1 cellular context compared by ENCODE assay signal in genomic region chr16:67548265-67549126, GRCh38.
TF ChIP-seq lines count a peak whose summit lies in the region.

No MANE protein-coding gene starts in this region.

TF ChIP-seq in H1, 55 proteins besides CTCF, POLR2A, EP300 and RAD21 (continued from another document):
- TF ChIP-seq, protein P1, sequence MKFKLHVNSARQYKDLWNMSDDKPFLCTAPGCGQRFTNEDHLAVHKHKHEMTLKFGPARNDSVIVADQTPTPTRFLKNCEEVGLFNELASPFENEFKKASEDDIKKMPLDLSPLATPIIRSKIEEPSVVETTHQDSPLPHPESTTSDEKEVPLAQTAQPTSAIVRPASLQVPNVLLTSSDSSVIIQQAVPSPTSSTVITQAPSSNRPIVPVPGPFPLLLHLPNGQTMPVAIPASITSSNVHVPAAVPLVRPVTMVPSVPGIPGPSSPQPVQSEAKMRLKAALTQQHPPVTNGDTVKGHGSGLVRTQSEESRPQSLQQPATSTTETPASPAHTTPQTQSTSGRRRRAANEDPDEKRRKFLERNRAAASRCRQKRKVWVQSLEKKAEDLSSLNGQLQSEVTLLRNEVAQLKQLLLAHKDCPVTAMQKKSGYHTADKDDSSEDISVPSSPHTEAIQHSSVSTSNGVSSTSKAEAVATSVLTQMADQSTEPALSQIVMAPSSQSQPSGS (IDR thresholded peaks at IDR 0.05; ENCODE audit: low read length), result no peak
- TF ChIP-seq, protein P2, sequence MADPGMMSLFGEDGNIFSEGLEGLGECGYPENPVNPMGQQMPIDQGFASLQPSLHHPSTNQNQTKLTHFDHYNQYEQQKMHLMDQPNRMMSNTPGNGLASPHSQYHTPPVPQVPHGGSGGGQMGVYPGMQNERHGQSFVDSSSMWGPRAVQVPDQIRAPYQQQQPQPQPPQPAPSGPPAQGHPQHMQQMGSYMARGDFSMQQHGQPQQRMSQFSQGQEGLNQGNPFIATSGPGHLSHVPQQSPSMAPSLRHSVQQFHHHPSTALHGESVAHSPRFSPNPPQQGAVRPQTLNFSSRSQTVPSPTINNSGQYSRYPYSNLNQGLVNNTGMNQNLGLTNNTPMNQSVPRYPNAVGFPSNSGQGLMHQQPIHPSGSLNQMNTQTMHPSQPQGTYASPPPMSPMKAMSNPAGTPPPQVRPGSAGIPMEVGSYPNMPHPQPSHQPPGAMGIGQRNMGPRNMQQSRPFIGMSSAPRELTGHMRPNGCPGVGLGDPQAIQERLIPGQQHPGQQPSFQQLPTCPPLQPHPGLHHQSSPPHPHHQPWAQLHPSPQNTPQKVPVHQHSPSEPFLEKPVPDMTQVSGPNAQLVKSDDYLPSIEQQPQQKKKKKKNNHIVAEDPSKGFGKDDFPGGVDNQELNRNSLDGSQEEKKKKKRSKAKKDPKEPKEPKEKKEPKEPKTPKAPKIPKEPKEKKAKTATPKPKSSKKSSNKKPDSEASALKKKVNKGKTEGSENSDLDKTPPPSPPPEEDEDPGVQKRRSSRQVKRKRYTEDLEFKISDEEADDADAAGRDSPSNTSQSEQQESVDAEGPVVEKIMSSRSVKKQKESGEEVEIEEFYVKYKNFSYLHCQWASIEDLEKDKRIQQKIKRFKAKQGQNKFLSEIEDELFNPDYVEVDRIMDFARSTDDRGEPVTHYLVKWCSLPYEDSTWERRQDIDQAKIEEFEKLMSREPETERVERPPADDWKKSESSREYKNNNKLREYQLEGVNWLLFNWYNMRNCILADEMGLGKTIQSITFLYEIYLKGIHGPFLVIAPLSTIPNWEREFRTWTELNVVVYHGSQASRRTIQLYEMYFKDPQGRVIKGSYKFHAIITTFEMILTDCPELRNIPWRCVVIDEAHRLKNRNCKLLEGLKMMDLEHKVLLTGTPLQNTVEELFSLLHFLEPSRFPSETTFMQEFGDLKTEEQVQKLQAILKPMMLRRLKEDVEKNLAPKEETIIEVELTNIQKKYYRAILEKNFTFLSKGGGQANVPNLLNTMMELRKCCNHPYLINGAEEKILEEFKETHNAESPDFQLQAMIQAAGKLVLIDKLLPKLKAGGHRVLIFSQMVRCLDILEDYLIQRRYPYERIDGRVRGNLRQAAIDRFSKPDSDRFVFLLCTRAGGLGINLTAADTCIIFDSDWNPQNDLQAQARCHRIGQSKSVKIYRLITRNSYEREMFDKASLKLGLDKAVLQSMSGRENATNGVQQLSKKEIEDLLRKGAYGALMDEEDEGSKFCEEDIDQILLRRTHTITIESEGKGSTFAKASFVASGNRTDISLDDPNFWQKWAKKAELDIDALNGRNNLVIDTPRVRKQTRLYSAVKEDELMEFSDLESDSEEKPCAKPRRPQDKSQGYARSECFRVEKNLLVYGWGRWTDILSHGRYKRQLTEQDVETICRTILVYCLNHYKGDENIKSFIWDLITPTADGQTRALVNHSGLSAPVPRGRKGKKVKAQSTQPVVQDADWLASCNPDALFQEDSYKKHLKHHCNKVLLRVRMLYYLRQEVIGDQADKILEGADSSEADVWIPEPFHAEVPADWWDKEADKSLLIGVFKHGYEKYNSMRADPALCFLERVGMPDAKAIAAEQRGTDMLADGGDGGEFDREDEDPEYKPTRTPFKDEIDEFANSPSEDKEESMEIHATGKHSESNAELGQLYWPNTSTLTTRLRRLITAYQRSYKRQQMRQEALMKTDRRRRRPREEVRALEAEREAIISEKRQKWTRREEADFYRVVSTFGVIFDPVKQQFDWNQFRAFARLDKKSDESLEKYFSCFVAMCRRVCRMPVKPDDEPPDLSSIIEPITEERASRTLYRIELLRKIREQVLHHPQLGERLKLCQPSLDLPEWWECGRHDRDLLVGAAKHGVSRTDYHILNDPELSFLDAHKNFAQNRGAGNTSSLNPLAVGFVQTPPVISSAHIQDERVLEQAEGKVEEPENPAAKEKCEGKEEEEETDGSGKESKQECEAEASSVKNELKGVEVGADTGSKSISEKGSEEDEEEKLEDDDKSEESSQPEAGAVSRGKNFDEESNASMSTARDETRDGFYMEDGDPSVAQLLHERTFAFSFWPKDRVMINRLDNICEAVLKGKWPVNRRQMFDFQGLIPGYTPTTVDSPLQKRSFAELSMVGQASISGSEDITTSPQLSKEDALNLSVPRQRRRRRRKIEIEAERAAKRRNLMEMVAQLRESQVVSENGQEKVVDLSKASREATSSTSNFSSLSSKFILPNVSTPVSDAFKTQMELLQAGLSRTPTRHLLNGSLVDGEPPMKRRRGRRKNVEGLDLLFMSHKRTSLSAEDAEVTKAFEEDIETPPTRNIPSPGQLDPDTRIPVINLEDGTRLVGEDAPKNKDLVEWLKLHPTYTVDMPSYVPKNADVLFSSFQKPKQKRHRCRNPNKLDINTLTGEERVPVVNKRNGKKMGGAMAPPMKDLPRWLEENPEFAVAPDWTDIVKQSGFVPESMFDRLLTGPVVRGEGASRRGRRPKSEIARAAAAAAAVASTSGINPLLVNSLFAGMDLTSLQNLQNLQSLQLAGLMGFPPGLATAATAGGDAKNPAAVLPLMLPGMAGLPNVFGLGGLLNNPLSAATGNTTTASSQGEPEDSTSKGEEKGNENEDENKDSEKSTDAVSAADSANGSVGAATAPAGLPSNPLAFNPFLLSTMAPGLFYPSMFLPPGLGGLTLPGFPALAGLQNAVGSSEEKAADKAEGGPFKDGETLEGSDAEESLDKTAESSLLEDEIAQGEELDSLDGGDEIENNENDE (IDR thresholded peaks at IDR 0.05; ENCODE audit: insufficient replicate concordance, low read length), result no peak
- no peak for TF ChIP-seq FOSL1 (IDR thresholded peaks at IDR 0.05; ENCODE audit: insufficient read depth, low read depth, low read length)
- TF ChIP-seq TAF1 (IDR thresholded peaks at IDR 0.05; ENCODE audit: low read depth, low read length), result no peak
- no peak for TF ChIP-seq PHF8 (conservative IDR thresholded peaks at IDR 0.05; ENCODE audit: low read depth, low read length)
- no peak for TF ChIP-seq RNF2 (IDR thresholded peaks at IDR 0.05; ENCODE audit: borderline replicate concordance, low read depth, low read length, missing control alignments, poor library complexity, severe bottlenecking)
- no peak for TF ChIP-seq CEBPB (IDR thresholded peaks at IDR 0.05; ENCODE audit: low read depth, low read length)
- TF ChIP-seq NRF1 (IDR thresholded peaks at IDR 0.05; ENCODE audit: low read depth, low read length), result no peak
- no peak for TF ChIP-seq POLR2AphosphoS5 (IDR thresholded peaks at IDR 0.05; ENCODE audit: low read depth, low read length)
- TF ChIP-seq MAFK (IDR thresholded peaks at IDR 0.05; ENCODE audit: low read depth, low read length), result no peak
- TF ChIP-seq TBP (IDR thresholded peaks at IDR 0.05; ENCODE audit: low read depth, low read length), result no peak
- TF ChIP-seq BACH1 (IDR thresholded peaks at IDR 0.05; ENCODE audit: low read length), result no peak
- no peak for TF ChIP-seq KDM1A (IDR thresholded peaks at IDR 0.05; ENCODE audit: borderline replicate concordance, low read length)
- no peak for TF ChIP-seq HDAC6 (IDR thresholded peaks at IDR 0.05; ENCODE audit: low read depth, low read length)
- no peak for TF ChIP-seq BRCA1 (IDR thresholded peaks at IDR 0.05; ENCODE audit: low read depth, low read length)
- TF ChIP-seq KDM5A (IDR thresholded peaks at IDR 0.05; ENCODE audit: low read length), result no peak
- TF ChIP-seq GTF2F1 (IDR thresholded peaks at IDR 0.05; ENCODE audit: borderline replicate concordance, low read depth, low read length), result no peak
